ENCODE assay signal across 21 cellular contexts in genomic region chr15:92457642-92458041, GRCh38.
"Had no signal": no experiment of that assay in that cellular context is flagged by ENCODE, and none has a peak within 500 bp of the region (broad histone marks: within the 10 kb centered on the region; RNA-seq: fewer than 3 reads in every experiment).

No MANE protein-coding gene starts in this region.

- H3K27ac Mint-ChIP-seq: naive thymus-derived CD4-positive, alpha-beta T cell; stimulated activated effector memory CD8-positive, alpha-beta T cell treated with anti-CD3 and anti-CD28 coated beads, Interleukin-12 subunit alpha, Interleukin-12 subunit beta, amount 100 ng/mL, for 72 hours had no signal

- H3K36me3 ChIP-seq: colonic mucosa, esophagus squamous epithelium, gastroesophageal sphincter, right lobe of liver, suprapubic skin, thyroid gland, upper lobe of left lung, uterus had no signal

- H3K9me3 ChIP-seq: colonic mucosa, esophagus squamous epithelium, gastroesophageal sphincter, right lobe of liver, suprapubic skin, thyroid gland, upper lobe of left lung, uterus had no signal

- H3K4me3 Mint-ChIP-seq: naive thymus-derived CD4-positive, alpha-beta T cell; stimulated activated effector memory CD8-positive, alpha-beta T cell treated with anti-CD3 and anti-CD28 coated beads, Interleukin-12 subunit alpha, Interleukin-12 subunit beta, amount 100 ng/mL, for 72 hours had no signal

- H3K4me1 ChIP-seq: colonic mucosa, esophagus squamous epithelium, gastroesophageal sphincter, right lobe of liver, suprapubic skin, thyroid gland, upper lobe of left lung, uterus had no signal

- H3K27me3 ChIP-seq: colonic mucosa, hepatocyte, right lobe of liver, thyroid gland, upper lobe of left lung, uterus had no signal

- H3K9me3 Mint-ChIP-seq: naive thymus-derived CD4-positive, alpha-beta T cell; stimulated activated effector memory CD8-positive, alpha-beta T cell treated with anti-CD3 and anti-CD28 coated beads, Interleukin-12 subunit alpha, Interleukin-12 subunit beta, amount 100 ng/mL, for 72 hours had no signal

- DNase-seq: colonic mucosa; dermis blood vessel endothelial cell; esophagus squamous epithelium; foreskin fibroblast; glutamatergic neuron; kidney; left cardiac atrium; mammary epithelial cell; naive thymus-derived CD4-positive, alpha-beta T cell; posterior cingulate gyrus; right lobe of liver; stimulated activated CD4-positive, alpha-beta T cell treated with anti-CD3 and anti-CD28 coated beads, Interleukin-4, amount 100 ng/mL, for 1 hour; stimulated activated CD8-positive, alpha-beta memory T cell treated with anti-CD3 and anti-CD28 coated beads, Interleukin-4, amount 100 ng/mL, for 48 hours; stimulated activated naive CD8-positive, alpha-beta T cell treated with anti-CD3 and anti-CD28 coated beads, Interleukin-15, Interleukin-2, amounts not matched to agents 100 U/mL and 50 U/mL, for 24 hours; thyroid gland; upper lobe of left lung; uterus had no signal

- H3K27ac ChIP-seq: colonic mucosa, esophagus squamous epithelium, gastroesophageal sphincter, hepatocyte, right lobe of liver, suprapubic skin, thyroid gland, upper lobe of left lung, uterus had no signal

- H3K4me3 ChIP-seq: colonic mucosa, esophagus squamous epithelium, gastroesophageal sphincter, hepatocyte, right lobe of liver, suprapubic skin, thyroid gland, upper lobe of left lung, uterus had no signal

- H3K36me3 Mint-ChIP-seq: naive thymus-derived CD4-positive, alpha-beta T cell; stimulated activated effector memory CD8-positive, alpha-beta T cell treated with anti-CD3 and anti-CD28 coated beads, Interleukin-12 subunit alpha, Interleukin-12 subunit beta, amount 100 ng/mL, for 72 hours had no signal

- H3K4me1 Mint-ChIP-seq: naive thymus-derived CD4-positive, alpha-beta T cell; stimulated activated effector memory CD8-positive, alpha-beta T cell treated with anti-CD3 and anti-CD28 coated beads, Interleukin-12 subunit alpha, Interleukin-12 subunit beta, amount 100 ng/mL, for 72 hours had no signal

- ATAC-seq: gastroesophageal sphincter; naive thymus-derived CD4-positive, alpha-beta T cell; right lobe of liver; stimulated activated effector memory CD8-positive, alpha-beta T cell treated with anti-CD3 and anti-CD28 coated beads, Interleukin-12 subunit alpha, Interleukin-12 subunit beta, amount 100 ng/mL, for 72 hours; stimulated activated naive CD8-positive, alpha-beta T cell treated with anti-CD3 and anti-CD28 coated beads, Interleukin-15, Interleukin-2, amounts not matched to agents 100 U/mL and 50 U/mL, for 24 hours had no signal
